2 cellular contexts compared by ENCODE assay signal in the genomic region with DNA sequence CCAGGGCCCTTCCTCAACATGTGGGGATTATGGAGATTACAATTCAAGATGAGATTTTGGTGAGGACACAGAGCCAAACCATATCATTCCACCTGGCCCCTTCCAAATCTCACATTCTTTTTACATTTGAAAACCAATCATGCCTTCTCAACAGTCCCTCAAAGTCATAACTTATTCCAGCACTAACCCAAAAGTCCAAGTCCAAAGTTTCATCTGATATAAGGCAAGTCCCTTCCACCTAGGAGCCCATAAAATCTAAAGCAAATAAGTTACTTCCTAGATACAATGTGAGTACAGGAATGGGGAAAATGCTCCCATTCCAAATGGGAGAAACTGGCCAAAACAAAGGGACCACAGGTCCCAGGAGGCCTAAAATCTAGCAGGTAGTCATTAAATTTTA.
A peak's percentile ranks its signal among the peaks of the same experiment; 100 is the strongest.
TF ChIP-seq lines count a peak whose summit lies in the region.

No MANE protein-coding gene starts in this region.

TF ChIP-seq in liver, 16 proteins besides CTCF, POLR2A, EP300 and RAD21 (continued from another document):
- TF ChIP-seq HNF4A (conservative IDR thresholded peaks at IDR 0.05), result peak; percentile 34 to 53
TF ChIP-seq in liver: peak in this region for 1.

TF ChIP-seq in HepG2, 621 proteins besides CTCF, POLR2A, EP300 and RAD21 (continued from another document):
- TF ChIP-seq, protein P1, sequence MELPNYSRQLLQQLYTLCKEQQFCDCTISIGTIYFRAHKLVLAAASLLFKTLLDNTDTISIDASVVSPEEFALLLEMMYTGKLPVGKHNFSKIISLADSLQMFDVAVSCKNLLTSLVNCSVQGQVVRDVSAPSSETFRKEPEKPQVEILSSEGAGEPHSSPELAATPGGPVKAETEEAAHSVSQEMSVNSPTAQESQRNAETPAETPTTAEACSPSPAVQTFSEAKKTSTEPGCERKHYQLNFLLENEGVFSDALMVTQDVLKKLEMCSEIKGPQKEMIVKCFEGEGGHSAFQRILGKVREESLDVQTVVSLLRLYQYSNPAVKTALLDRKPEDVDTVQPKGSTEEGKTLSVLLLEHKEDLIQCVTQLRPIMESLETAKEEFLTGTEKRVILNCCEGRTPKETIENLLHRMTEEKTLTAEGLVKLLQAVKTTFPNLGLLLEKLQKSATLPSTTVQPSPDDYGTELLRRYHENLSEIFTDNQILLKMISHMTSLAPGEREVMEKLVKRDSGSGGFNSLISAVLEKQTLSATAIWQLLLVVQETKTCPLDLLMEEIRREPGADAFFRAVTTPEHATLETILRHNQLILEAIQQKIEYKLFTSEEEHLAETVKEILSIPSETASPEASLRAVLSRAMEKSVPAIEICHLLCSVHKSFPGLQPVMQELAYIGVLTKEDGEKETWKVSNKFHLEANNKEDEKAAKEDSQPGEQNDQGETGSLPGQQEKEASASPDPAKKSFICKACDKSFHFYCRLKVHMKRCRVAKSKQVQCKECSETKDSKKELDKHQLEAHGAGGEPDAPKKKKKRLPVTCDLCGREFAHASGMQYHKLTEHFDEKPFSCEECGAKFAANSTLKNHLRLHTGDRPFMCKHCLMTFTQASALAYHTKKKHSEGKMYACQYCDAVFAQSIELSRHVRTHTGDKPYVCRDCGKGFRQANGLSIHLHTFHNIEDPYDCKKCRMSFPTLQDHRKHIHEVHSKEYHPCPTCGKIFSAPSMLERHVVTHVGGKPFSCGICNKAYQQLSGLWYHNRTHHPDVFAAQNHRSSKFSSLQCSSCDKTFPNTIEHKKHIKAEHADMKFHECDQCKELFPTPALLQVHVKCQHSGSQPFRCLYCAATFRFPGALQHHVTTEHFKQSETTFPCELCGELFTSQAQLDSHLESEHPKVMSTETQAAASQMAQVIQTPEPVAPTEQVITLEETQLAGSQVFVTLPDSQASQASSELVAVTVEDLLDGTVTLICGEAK (IDR thresholded peaks at IDR 0.05), result no peak
- TF ChIP-seq, protein P1 (CRISPR knock-in tag; IDR thresholded peaks at IDR 0.05), result no peak
- no peak for TF ChIP-seq PLRG1 (conservative IDR thresholded peaks at IDR 0.05)
- TF ChIP-seq ZFP36L1 (CRISPR knock-in tag; IDR thresholded peaks at IDR 0.05), result no peak
